20 cellular contexts compared by ENCODE assay signal in the genomic region with DNA sequence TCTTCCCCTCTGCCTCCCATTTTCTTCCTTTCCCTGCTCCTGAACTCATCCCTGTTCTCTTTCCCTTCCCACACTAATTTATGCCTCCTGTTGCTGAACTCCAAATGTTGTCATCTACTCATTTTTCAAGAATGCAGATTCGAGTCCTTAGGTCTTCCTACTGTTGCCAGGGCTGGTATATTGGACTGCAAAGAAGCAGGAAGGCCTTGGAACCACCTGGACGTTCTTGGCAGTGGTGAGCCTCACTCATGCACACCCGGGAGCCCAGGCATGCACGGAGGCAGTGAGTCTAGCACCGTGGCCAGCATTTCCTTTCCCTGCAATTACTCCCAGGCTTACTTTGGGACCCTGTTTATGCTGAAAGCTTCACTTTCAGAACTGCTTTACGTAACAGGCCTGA.
"Had no signal": no experiment of that assay in that cellular context is flagged by ENCODE, and none has a peak within 500 bp of the region (broad histone marks: within the 10 kb centered on the region; RNA-seq: fewer than 3 reads in every experiment).

No MANE protein-coding gene starts in this region.

- H3K4me1 ChIP-seq: uterus had no signal

- H3K4me3 ChIP-seq: cardiac muscle cell, esophagus squamous epithelium, gastroesophageal sphincter, heart left ventricle, uterus had no signal

- H3K27me3 ChIP-seq: cardiac muscle cell, esophagus squamous epithelium, gastroesophageal sphincter, heart left ventricle, uterus had no signal

- H3K27ac ChIP-seq: cardiac muscle cell, esophagus squamous epithelium, gastroesophageal sphincter, heart left ventricle, uterus had no signal

- H3K9me3 ChIP-seq: esophagus squamous epithelium, gastroesophageal sphincter, heart left ventricle, uterus had no signal

- DNase-seq: activated CD4-positive, alpha-beta memory T cell treated with anti-CD3 and anti-CD28 coated beads for 36 hours; activated CD4-positive, alpha-beta T cell treated with anti-CD3 and anti-CD28 coated beads for 48 hours; activated CD4-positive, CD25-positive, alpha-beta regulatory T cell; activated naive CD4-positive, alpha-beta T cell treated with anti-CD3 and anti-CD28 coated beads, Interleukin-2, amount 10 ng/mL, durations not matched to agents 7 days and 5 days; activated T-cell treated with anti-CD3 and anti-CD28 coated beads, Interleukin-2, amount 50 U/mL, for 48 hours; amygdala; effector CD8-positive, alpha-beta T cell; esophagus squamous epithelium; heart left ventricle; islet precursor cell; left cardiac atrium; mesendoderm; naive B cell; stimulated activated CD4-positive, alpha-beta T cell treated with anti-CD3 and anti-CD28 coated beads, Interleukin-2, amount 100 ng/mL, for 48 hours; stimulated activated CD8-positive, alpha-beta memory T cell treated with anti-CD3 and anti-CD28 coated beads, Interleukin-4, amount 100 ng/mL, for 48 hours; stimulated activated naive B cell treated with anti-CD40 and anti-IgM and Interleukin-4, amounts not matched to agents 10 μg/mL and 1 μg/mL and 100 μg/mL, for 72 hours; T1000; uterus had no signal

- ATAC-seq: gastroesophageal sphincter; heart left ventricle; left cardiac atrium; stimulated activated naive B cell treated with anti-CD40 and anti-IgM and Interleukin-4, amounts not matched to agents 10 μg/mL and 1 μg/mL and 100 μg/mL, for 72 hours had no signal

- H3K36me3 ChIP-seq: cardiac muscle cell, esophagus squamous epithelium, gastroesophageal sphincter, heart left ventricle, uterus had no signal
